Comparison of ENCODE assay signal across 8 cellular contexts in the genomic region with DNA sequence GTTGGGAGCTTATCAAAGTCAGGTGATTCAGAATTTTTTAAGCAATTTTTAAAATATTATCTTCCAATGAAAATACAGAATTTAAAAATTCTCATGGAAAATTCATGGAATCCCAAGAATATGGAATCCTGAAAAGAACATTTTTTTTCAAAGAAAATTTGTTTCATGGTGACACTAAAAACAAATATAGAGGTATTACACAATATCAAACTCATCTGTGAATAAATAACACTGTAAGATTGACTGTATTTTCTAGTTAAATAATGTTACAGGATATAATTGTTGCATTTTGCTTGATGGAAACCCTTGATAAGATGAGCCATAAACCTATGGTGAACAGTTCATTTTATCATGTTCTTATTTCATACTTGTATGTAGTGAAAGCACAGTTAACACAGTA.
"Had no signal": no experiment of that assay in that cellular context is flagged by ENCODE, and none has a peak within 500 bp of the region (broad histone marks: within the 10 kb centered on the region; RNA-seq: fewer than 3 reads in every experiment).

No MANE protein-coding gene starts in this region.

- ATAC-seq: GM23338 had no signal

- H3K4me3 ChIP-seq: GM23338 had no signal

- H2AFZ ChIP-seq: GM23338 had no signal

- H3K9ac ChIP-seq: KMS-11 had no signal

- H3K4me2 ChIP-seq: GM23338, KMS-11 had no signal

- H3K27ac ChIP-seq: KMS-11 had no signal

- DNase-seq: H9, HCEC 1CT, KBM-7 had no signal

- FAIRE-seq: H1, H54, HTR-8/SVneo had no signal
